In the genomic region with DNA sequence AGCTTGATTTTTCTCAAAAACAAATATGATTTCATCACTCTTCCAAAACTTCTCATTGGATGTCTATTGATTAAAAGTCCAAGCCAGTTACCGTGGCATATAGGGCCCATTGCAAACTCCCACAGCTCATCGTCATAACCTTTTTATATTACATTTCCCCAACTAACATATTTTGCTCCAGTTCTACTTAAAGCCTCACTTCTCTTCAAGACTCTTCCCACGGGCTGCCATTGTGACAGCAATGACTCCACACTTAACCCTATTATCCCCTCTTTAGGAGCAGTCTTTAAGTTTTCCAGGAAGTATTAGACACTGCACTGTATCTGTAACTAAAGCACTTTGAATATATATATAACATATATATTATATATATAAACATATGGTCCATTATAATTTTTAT, we compare ENCODE assay signal across 16 cellular contexts. TPM values are rescaled to one million over a fixed set of nuclear protein-coding genes. Genes with fewer than 3 reads are reported as not detected.
DNase-seq lines count a peak whose midpoint lies in the region; ATAC-seq and TF ChIP-seq lines count a peak whose summit lies in the region.
"Had no signal": no experiment of that assay in that cellular context is flagged by ENCODE, and none has a peak within 500 bp of the region (broad histone marks: within the 10 kb centered on the region; RNA-seq: fewer than 3 reads in every experiment).

No MANE protein-coding gene starts in this region.

- no peak for TF ChIP-seq CTCF in activated CD8-positive, alpha-beta T cell treated with anti-CD3 and anti-CD28 coated beads for 36 hours (IDR thresholded peaks at IDR 0.05)
- TF ChIP-seq CTCF in activated B cell treated with CpG ODN at 0.5 μM for 24 hours (IDR thresholded peaks at IDR 0.05), result no peak

- POLR2A ChIA-PET in activated CD8-positive, alpha-beta T cell treated with anti-CD3 and anti-CD28 coated beads for 36 hours (lab: Charles Lee), result interaction anchor here (1.2 to 2.9 kb wide), 3 partner anchors 8 to 82 kb away, joined by 3 to 22 read pairs (median 3); a partner anchor contains a TSS
- POLR2A ChIA-PET in activated CD8-positive, alpha-beta T cell treated with anti-CD3 and anti-CD28 coated beads, Interleukin-2, amount 10 ng/mL, durations not matched to agents 7 days and 5 days (lab: Charles Lee), result interaction anchor here (1.2 to 2.6 kb wide), 4 partner anchors 40 to 82 kb away, joined by 3 to 21 read pairs (median 5); a partner anchor contains a TSS
- POLR2A ChIA-PET in activated B cell treated with CpG ODN at 0.5 μM for 24 hours (lab: Charles Lee), result interaction anchor here (1.4 to 2.3 kb wide), 5 partner anchors 15 to 84 kb away, joined by 6 to 13 read pairs (median 9); a partner anchor contains a TSS

- no peak for ATAC-seq in activated CD8-positive, alpha-beta T cell treated with anti-CD3 and anti-CD28 coated beads for 36 hours
- ATAC-seq in activated CD8-positive, alpha-beta T cell treated with anti-CD3 and anti-CD28 coated beads, Interleukin-2, amount 10 ng/mL, durations not matched to agents 7 days and 5 days, result no peak
- ATAC-seq in GM21447 (IDR thresholded peaks at IDR 0.05; ENCODE audit: unreplicated experiment) (peak; percentile 8), activated B cell treated with CpG ODN at 0.5 μM for 24 hours (ENCODE audit: low read depth) (no peak), GM19463 (IDR thresholded peaks at IDR 0.05; ENCODE audit: unreplicated experiment) (no peak), right cardiac atrium (no peak), HG02610 (IDR thresholded peaks at IDR 0.05; ENCODE audit: unreplicated experiment) (no peak)
- ATAC-seq in natural killer cell treated with Interleukin-12 subunit alpha and Interleukin-12 subunit beta and Interleukin-15 and Interleukin-18, amount 100 ng/mL, for 72 hours, result no peak

- peaks cover 58% of the 10 kb centered on the region for H3K4me1 Mint-ChIP-seq in activated CD8-positive, alpha-beta T cell treated with anti-CD3 and anti-CD28 coated beads for 36 hours (ENCODE audit: low read depth)
- H3K4me1 Mint-ChIP-seq in activated CD8-positive, alpha-beta T cell treated with anti-CD3 and anti-CD28 coated beads, Interleukin-2, amount 10 ng/mL, durations not matched to agents 7 days and 5 days (ENCODE audit: low read depth), result peaks cover 55% of the 10 kb centered on the region
- peaks cover 71% of the 10 kb centered on the region for H3K4me1 Mint-ChIP-seq in activated B cell treated with CpG ODN at 0.5 μM for 24 hours
- H3K4me1 Mint-ChIP-seq in natural killer cell treated with Interleukin-12 subunit alpha and Interleukin-12 subunit beta and Interleukin-15 and Interleukin-18, amount 100 ng/mL, for 72 hours (ENCODE audit: low read depth in 2 of 2), result peaks cover 62 to 80% of the 10 kb centered on the region in 2 donors

- H3K27me3 ChIP-seq in right cardiac atrium (ENCODE audit: control insufficient read depth, insufficient read depth), result no peaks in the 10 kb centered on the region

- peak overlapping the region; percentile 5 for H3K4me3 Mint-ChIP-seq in activated CD8-positive, alpha-beta T cell treated with anti-CD3 and anti-CD28 coated beads for 36 hours
- no peak overlapping the region for H3K4me3 Mint-ChIP-seq in activated CD8-positive, alpha-beta T cell treated with anti-CD3 and anti-CD28 coated beads, Interleukin-2, amount 10 ng/mL, durations not matched to agents 7 days and 5 days
- H3K4me3 Mint-ChIP-seq in activated B cell treated with CpG ODN at 0.5 μM for 24 hours, result peak overlapping the region; percentile 64
- peak overlapping the region; percentile 43 for H3K4me3 Mint-ChIP-seq in natural killer cell treated with Interleukin-12 subunit alpha and Interleukin-12 subunit beta and Interleukin-15 and Interleukin-18, amount 100 ng/mL, for 72 hours

- intact Hi-C loops in activated CD8-positive, alpha-beta T cell treated with anti-CD3 and anti-CD28 coated beads for 36 hours (cut with micrococcal nuclease), result no loop called here
- intact Hi-C loops in activated B cell treated with CpG ODN at 0.5 μM for 24 hours (cut with micrococcal nuclease) (loop anchor here (1.0 to 10.0 kb wide), 5 partner anchors 7 to 1569 kb away; a partner anchor contains a TSS), right cardiac atrium (cut with DNase I) (no loop called here)

- CTCF ChIA-PET in activated CD8-positive, alpha-beta T cell treated with anti-CD3 and anti-CD28 coated beads for 36 hours (lab: Charles Lee), result interaction anchor here (0.9 to 1.7 kb wide), 7 partner anchors 9 to 82 kb away, joined by 3 to 6 read pairs (median 3); a partner anchor contains a TSS
- CTCF ChIA-PET in activated CD8-positive, alpha-beta T cell treated with anti-CD3 and anti-CD28 coated beads, Interleukin-2, amount 10 ng/mL, durations not matched to agents 7 days and 5 days (lab: Charles Lee), result interaction anchor here (0.8 to 1.9 kb wide), 13 partner anchors 8 to 121 kb away, joined by 3 to 12 read pairs (median 4); a partner anchor contains a TSS
- CTCF ChIA-PET in activated B cell treated with CpG ODN at 0.5 μM for 24 hours (lab: Charles Lee), result interaction anchor here (1.0 to 2.3 kb wide), 4 partner anchors 24 to 84 kb away, joined by 4 to 9 read pairs (median 7); a partner anchor contains a TSS

- H3K36me3 Mint-ChIP-seq in activated CD8-positive, alpha-beta T cell treated with anti-CD3 and anti-CD28 coated beads for 36 hours (ENCODE audit: low read depth), result no peaks in the 10 kb centered on the region
- peaks cover 6% of the 10 kb centered on the region for H3K36me3 Mint-ChIP-seq in activated CD8-positive, alpha-beta T cell treated with anti-CD3 and anti-CD28 coated beads, Interleukin-2, amount 10 ng/mL, durations not matched to agents 7 days and 5 days (ENCODE audit: low read depth)
- H3K36me3 Mint-ChIP-seq in activated B cell treated with CpG ODN at 0.5 μM for 24 hours (ENCODE audit: low read depth), result no peaks in the 10 kb centered on the region
- H3K36me3 Mint-ChIP-seq in natural killer cell treated with Interleukin-12 subunit alpha and Interleukin-12 subunit beta and Interleukin-15 and Interleukin-18, amount 100 ng/mL, for 72 hours, result peaks cover 11% of the 10 kb centered on the region

- no peak overlapping the region for H3K27ac ChIP-seq in right cardiac atrium (ENCODE audit: low read length)
- H3K27ac ChIP-seq: parathyroid adenoma had no signal

- no peak overlapping the region for H3K4me3 ChIP-seq in right cardiac atrium (ENCODE audit: low read length)
- H3K4me3 ChIP-seq: mucosa of descending colon had no signal

- DNase-seq in activated CD8-positive, alpha-beta T cell treated with anti-CD3 and anti-CD28 coated beads for 36 hours, result no peak
- DNase-seq in activated CD8-positive, alpha-beta T cell treated with anti-CD3 and anti-CD28 coated beads, Interleukin-2, amount 10 ng/mL, durations not matched to agents 7 days and 5 days, result no peak
- DNase-seq in activated B cell treated with CpG ODN at 0.5 μM for 24 hours, result no peak
- DNase-seq in natural killer cell treated with Interleukin-12 subunit alpha and Interleukin-12 subunit beta and Interleukin-15 and Interleukin-18, amount 100 ng/mL, for 72 hours (ENCODE audit: low spot score), result no peak
- no peak for DNase-seq in right cardiac atrium
- DNase-seq: COR-L47; NCI-H146; SHP77; small intestine; stimulated activated naive CD4-positive, alpha-beta T cell treated with Interleukin-2 at 50 U/mL for 16 hours had no signal

- no peaks in the 10 kb centered on the region for H3K9me3 Mint-ChIP-seq in activated CD8-positive, alpha-beta T cell treated with anti-CD3 and anti-CD28 coated beads for 36 hours
- no peaks in the 10 kb centered on the region for H3K9me3 Mint-ChIP-seq in activated CD8-positive, alpha-beta T cell treated with anti-CD3 and anti-CD28 coated beads, Interleukin-2, amount 10 ng/mL, durations not matched to agents 7 days and 5 days (ENCODE audit: insufficient read depth)
- no peaks in the 10 kb centered on the region for H3K9me3 Mint-ChIP-seq in activated B cell treated with CpG ODN at 0.5 μM for 24 hours
- peaks cover 3% of the 10 kb centered on the region for H3K9me3 Mint-ChIP-seq in natural killer cell treated with Interleukin-12 subunit alpha and Interleukin-12 subunit beta and Interleukin-15 and Interleukin-18, amount 100 ng/mL, for 72 hours

- H3K27me3 Mint-ChIP-seq in activated CD8-positive, alpha-beta T cell treated with anti-CD3 and anti-CD28 coated beads for 36 hours, result no peaks in the 10 kb centered on the region
- no peaks in the 10 kb centered on the region for H3K27me3 Mint-ChIP-seq in activated CD8-positive, alpha-beta T cell treated with anti-CD3 and anti-CD28 coated beads, Interleukin-2, amount 10 ng/mL, durations not matched to agents 7 days and 5 days (ENCODE audit: low read depth)
- no peaks in the 10 kb centered on the region for H3K27me3 Mint-ChIP-seq in activated B cell treated with CpG ODN at 0.5 μM for 24 hours
- H3K27me3 Mint-ChIP-seq in natural killer cell treated with Interleukin-12 subunit alpha and Interleukin-12 subunit beta and Interleukin-15 and Interleukin-18, amount 100 ng/mL, for 72 hours, result no peaks in the 10 kb centered on the region

- no peaks in the 10 kb centered on the region for H3K4me1 ChIP-seq in right cardiac atrium (ENCODE audit: control insufficient read depth, insufficient read depth, low read length)
- H3K4me1 ChIP-seq: parathyroid adenoma had no signal

- WGBS in right cardiac atrium, result 57% methylated on average over 3 of the region's 3 CpGs

- peak overlapping the region; percentile 74 for H3K27ac Mint-ChIP-seq in activated CD8-positive, alpha-beta T cell treated with anti-CD3 and anti-CD28 coated beads for 36 hours
- no peak overlapping the region for H3K27ac Mint-ChIP-seq in activated CD8-positive, alpha-beta T cell treated with anti-CD3 and anti-CD28 coated beads, Interleukin-2, amount 10 ng/mL, durations not matched to agents 7 days and 5 days
- H3K27ac Mint-ChIP-seq in activated B cell treated with CpG ODN at 0.5 μM for 24 hours, result peak overlapping the region; percentile 90
- peak overlapping the region; percentile 91 to 93 for H3K27ac Mint-ChIP-seq in natural killer cell treated with Interleukin-12 subunit alpha and Interleukin-12 subunit beta and Interleukin-15 and Interleukin-18, amount 100 ng/mL, for 72 hours

- no peaks in the 10 kb centered on the region for H3K9me3 ChIP-seq in right cardiac atrium (ENCODE audit: control insufficient read depth, low read length)
- H3K9me3 ChIP-seq: mucosa of descending colon had no signal

RNA-seq across cellular contexts. Expression of a gene that starts 44.5 kb away (rescaled TPM):
- total RNA-seq in activated CD8-positive, alpha-beta T cell treated with anti-CD3 and anti-CD28 coated beads for 36 hours, result 1 to 10 TPM; 1.2 to 1.3 TPM
- total RNA-seq in activated CD8-positive, alpha-beta T cell treated with anti-CD3 and anti-CD28 coated beads, Interleukin-2, amount 10 ng/mL, durations not matched to agents 7 days and 5 days, result under 1 TPM; 0.26 TPM
- total RNA-seq in activated B cell treated with CpG ODN at 0.5 μM for 24 hours, result not detected in 2 replicates
- 10 to 100 TPM; 12.1 to 12.9 TPM for total RNA-seq in natural killer cell treated with Interleukin-12 subunit alpha and Interleukin-12 subunit beta and Interleukin-15 and Interleukin-18, amount 100 ng/mL, for 72 hours
- under 1 TPM in 2 of 4 donors, not detected in 2; 0.09 to 0.39 TPM for total RNA-seq in right cardiac atrium
- polyA plus RNA-seq in right cardiac atrium, result 0.02 TPM
- total RNA-seq: urinary bladder had no signal

Comparison
In these comparisons a context has a peak if more than half of its experiments do, and no peak if none do; other contexts are left out.
1. RNA of a gene that starts 44.5 kb away (total RNA-seq): 12.1 to 12.9 TPM in natural killer cell treated with Interleukin-12 subunit alpha and Interleukin-12 subunit beta and Interleukin-15 and Interleukin-18, amount 100 ng/mL, for 72 hours; 1.2 to 1.3 TPM in activated CD8-positive, alpha-beta T cell treated with anti-CD3 and anti-CD28 coated beads for 36 hours, 0.26 TPM in activated CD8-positive, alpha-beta T cell treated with anti-CD3 and anti-CD28 coated beads, Interleukin-2, amount 10 ng/mL, durations not matched to agents 7 days and 5 days, 0.09 to 0.39 TPM in right cardiac atrium and not detected in activated B cell treated with CpG ODN at 0.5 μM for 24 hours; every median in the first group is over 4 times any median in the second.